ENCODE assay signal across 21 cellular contexts in genomic region chr3:59994720-59995304, GRCh38.
A peak's percentile ranks its signal among the peaks of the same experiment; 100 is the strongest.
DNase-seq lines count a peak whose midpoint lies in the region; ATAC-seq lines count a peak whose summit lies in the region.
"Had no signal": no experiment of that assay in that cellular context is flagged by ENCODE, and none has a peak within 500 bp of the region (broad histone marks: within the 10 kb centered on the region; RNA-seq: fewer than 3 reads in every experiment).

No MANE protein-coding gene starts in this region.

- no peak overlapping the region for H3K4me3 ChIP-seq in thymus (ENCODE audit: low read length)
- no peak overlapping the region for H3K4me3 ChIP-seq in GM23248
- H3K4me3 ChIP-seq: BLaER1 treated with 17β-estradiol and CSF1 and Interleukin-3, amounts not matched to agents 10 nM and 100 nM; ovary; Peyer's patch; transverse colon had no signal

- H3K36me3 Mint-ChIP-seq in activated naive CD4-positive, alpha-beta T cell treated with anti-CD3 and anti-CD28 coated beads, Interleukin-2, amount 10 ng/mL, durations not matched to agents 7 days and 5 days, result peaks cover 84% of the 10 kb centered on the region

- H3K9me3 Mint-ChIP-seq in activated naive CD4-positive, alpha-beta T cell treated with anti-CD3 and anti-CD28 coated beads, Interleukin-2, amount 10 ng/mL, durations not matched to agents 7 days and 5 days, result peaks cover 1% of the 10 kb centered on the region
- H3K9me3 Mint-ChIP-seq: activated naive CD8-positive, alpha-beta T cell treated with anti-CD3 and anti-CD28 coated beads, Interleukin-2, amount 50 U/mL, for 24 hours had no signal

- H2AFZ ChIP-seq in GM23248, result no peak overlapping the region

- 28% methylated on average over 6 of the region's 6 CpGs for WGBS in thymus
- WGBS in GM23248 (ENCODE audit: low coverage in 1 of 2, low lambda C conversion rate in 2 of 2, missing lambda C conversion rate in 2 of 2), 2 experiments, result 40 to 52% methylated on average over 6 of the region's 6 CpGs

- ATAC-seq in HG02973 (IDR thresholded peaks at IDR 0.05; ENCODE audit: unreplicated experiment), result no peak

- H3K27ac Mint-ChIP-seq in activated naive CD4-positive, alpha-beta T cell treated with anti-CD3 and anti-CD28 coated beads, Interleukin-2, amount 10 ng/mL, durations not matched to agents 7 days and 5 days, result peak overlapping the region; percentile 51
- H3K27ac Mint-ChIP-seq: activated naive CD8-positive, alpha-beta T cell treated with anti-CD3 and anti-CD28 coated beads, Interleukin-2, amount 50 U/mL, for 24 hours had no signal

- H3K9me3 ChIP-seq in thymus (ENCODE audit: control insufficient read depth) (no peaks in the 10 kb centered on the region), GM23248 (ENCODE audit: low read depth) (no peaks in the 10 kb centered on the region)
- H3K9me3 ChIP-seq: BLaER1 treated with 17β-estradiol and CSF1 and Interleukin-3, amounts not matched to agents 10 nM and 100 nM; ovary; Peyer's patch; transverse colon had no signal

- H3K4me1 Mint-ChIP-seq in activated naive CD4-positive, alpha-beta T cell treated with anti-CD3 and anti-CD28 coated beads, Interleukin-2, amount 10 ng/mL, durations not matched to agents 7 days and 5 days, result peaks cover 85% of the 10 kb centered on the region

- no peaks in the 10 kb centered on the region for H3K27me3 ChIP-seq in thymus (ENCODE audit: control insufficient read depth, insufficient read depth)
- H3K27me3 ChIP-seq in GM23248 (replicated peaks; ENCODE audit: insufficient read depth), result no peaks in the 10 kb centered on the region
- H3K27me3 ChIP-seq: ovary, Peyer's patch, transverse colon had no signal

- no peaks in the 10 kb centered on the region for H4K20me1 ChIP-seq in GM23248 (ENCODE audit: insufficient read depth)
- H4K20me1 ChIP-seq: BLaER1 treated with 17β-estradiol and CSF1 and Interleukin-3, amounts not matched to agents 10 nM and 100 nM had no signal

- no peak overlapping the region for H3K4me2 ChIP-seq in GM23248 (ENCODE audit: unreplicated experiment)
- H3K4me2 ChIP-seq: BLaER1 treated with 17β-estradiol and CSF1 and Interleukin-3, amounts not matched to agents 10 nM and 100 nM had no signal

- no peak overlapping the region for H3K4me3 Mint-ChIP-seq in activated naive CD4-positive, alpha-beta T cell treated with anti-CD3 and anti-CD28 coated beads, Interleukin-2, amount 10 ng/mL, durations not matched to agents 7 days and 5 days
- H3K4me3 Mint-ChIP-seq: activated naive CD8-positive, alpha-beta T cell treated with anti-CD3 and anti-CD28 coated beads, Interleukin-2, amount 50 U/mL, for 24 hours had no signal

- no peaks in the 10 kb centered on the region for H3K79me2 ChIP-seq in GM23248 (ENCODE audit: insufficient read depth)

- H3K9me2 ChIP-seq in GM23248 (ENCODE audit: insufficient read depth), result no peaks in the 10 kb centered on the region

- peaks cover 48% of the 10 kb centered on the region for H3K4me1 ChIP-seq in thymus (ENCODE audit: control insufficient read depth, insufficient read depth, low read length)
- H3K4me1 ChIP-seq in GM23248 (ENCODE audit: insufficient read depth), result no peaks in the 10 kb centered on the region
- H3K4me1 ChIP-seq: Peyer's patch, transverse colon had no signal

- no peaks in the 10 kb centered on the region for H3K27me3 Mint-ChIP-seq in activated naive CD4-positive, alpha-beta T cell treated with anti-CD3 and anti-CD28 coated beads, Interleukin-2, amount 10 ng/mL, durations not matched to agents 7 days and 5 days
- H3K27me3 Mint-ChIP-seq: activated naive CD8-positive, alpha-beta T cell treated with anti-CD3 and anti-CD28 coated beads, Interleukin-2, amount 50 U/mL, for 24 hours had no signal

- H3F3A ChIP-seq in GM23248 (ENCODE audit: insufficient read depth), result no peaks in the 10 kb centered on the region

- CTCF ChIA-PET in activated naive CD4-positive, alpha-beta T cell treated with anti-CD3 and anti-CD28 coated beads, Interleukin-2, amount 10 ng/mL, durations not matched to agents 7 days and 5 days (lab: Charles Lee), result interaction anchor here (1.0 to 1.3 kb wide), 3 partner anchors 16 to 137 kb away, joined by 3 to 5 read pairs (median 4); no protein-coding TSS in a partner anchor

- H3K9ac ChIP-seq in GM23248, result no peak overlapping the region
- H3K9ac ChIP-seq: BLaER1 treated with 17β-estradiol and CSF1 and Interleukin-3, amounts not matched to agents 10 nM and 100 nM had no signal

- in situ Hi-C loops in GM23248 (cut with MboI), result no loop called here

- H3K36me3 ChIP-seq in thymus (ENCODE audit: control insufficient read depth, insufficient read depth) (no peaks in the 10 kb centered on the region), GM23248 (ENCODE audit: low read depth) (no peaks in the 10 kb centered on the region)
- H3K36me3 ChIP-seq: BLaER1 treated with 17β-estradiol and CSF1 and Interleukin-3, amounts not matched to agents 10 nM and 100 nM; ovary; Peyer's patch; transverse colon had no signal

- peak overlapping the region; percentile 58 for H3K27ac ChIP-seq in thymus (ENCODE audit: low read depth)
- H3K27ac ChIP-seq in GM23248, result no peak overlapping the region
- H3K27ac ChIP-seq: 22Rv1; BLaER1 treated with 17β-estradiol and CSF1 and Interleukin-3, amounts not matched to agents 10 nM and 100 nM; epithelial cell of prostate; ovary; Peyer's patch; transverse colon had no signal

- DNase-seq in DMS 273 (lab: John Stamatoyannopoulos, UW; ENCODE audit: unreplicated experiment) (peak; percentile 27), DMS 273 treated with DMSO at 0.1 percent for 48 hours (lab: John Stamatoyannopoulos, UW) (no peak), NCI-H82 treated with DMSO at 0.1 percent for 48 hours (lab: John Stamatoyannopoulos, UW; ENCODE audit: unreplicated experiment) (peak; percentile 46), GM23248 (no peak)
- DNase-seq in activated naive CD4-positive, alpha-beta T cell treated with anti-CD3 and anti-CD28 coated beads, Interleukin-2, amount 10 ng/mL, durations not matched to agents 7 days and 5 days, result no peak
- DNase-seq in activated naive CD4-positive, alpha-beta T cell (lab: John Stamatoyannopoulos, UW), result no peak
- DNase-seq: activated naive CD8-positive, alpha-beta T cell treated with anti-CD3 and anti-CD28 coated beads, Interleukin-2, amount 50 U/mL, for 24 hours; cortex of kidney; DMS79 treated with DMSO at 0.1 percent for 48 hours; effector memory CD4-positive, alpha-beta T cell; GF-D8; ovary; Peyer's patch; SHP77; stimulated activated CD4-positive, alpha-beta T cell treated with anti-CD3 and anti-CD28 coated beads, Interleukin-4, amount 100 ng/mL, for 24 hours; transverse colon had no signal

Comparison
In these comparisons a context has a peak if more than half of its experiments do, and no peak if none do; other contexts are left out.
1. DNase-seq: peak in DMS 273 (single experiment) and NCI-H82 treated with DMSO at 0.1 percent for 48 hours (single experiment); none in DMS 273 treated with DMSO at 0.1 percent for 48 hours (single experiment), activated naive CD4-positive, alpha-beta T cell treated with anti-CD3 and anti-CD28 coated beads, Interleukin-2, amount 10 ng/mL, durations not matched to agents 7 days and 5 days (single experiment), activated naive CD4-positive, alpha-beta T cell (0 of 4) and GM23248 (single experiment).